ENCODE assay signal across 21 cellular contexts in genomic region chr18:7601936-7602335, GRCh38.
"Had no signal": no experiment of that assay in that cellular context is flagged by ENCODE, and none has a peak within 500 bp of the region (broad histone marks: within the 10 kb centered on the region; RNA-seq: fewer than 3 reads in every experiment).

No MANE protein-coding gene starts in this region.

- H3K4me2 ChIP-seq: hepatocyte had no signal

- H2AFZ ChIP-seq: hepatocyte had no signal

- H3K4me3 Mint-ChIP-seq: mesothelial cell of epicardium, natural killer cell, neural crest cell, type B pancreatic cell had no signal

- H3K36me3 ChIP-seq: right atrium auricular region, sigmoid colon, stomach, thoracic aorta had no signal

- H3K4me3 ChIP-seq: dorsolateral prefrontal cortex, hepatocyte, right atrium auricular region, sigmoid colon, skin epidermis, stomach, thoracic aorta had no signal

- H3K36me3 Mint-ChIP-seq: natural killer cell, type B pancreatic cell had no signal

- H3K9me3 Mint-ChIP-seq: mesothelial cell of epicardium, natural killer cell, neural crest cell, type B pancreatic cell had no signal

- DNase-seq: cortex of kidney; dorsolateral prefrontal cortex; effector CD8-positive, alpha-beta T cell; head of caudate nucleus; kidney; left colon; natural killer cell; posterior cingulate gyrus; sigmoid colon; stimulated activated CD4-positive, alpha-beta T cell treated with anti-CD3 and anti-CD28 coated beads, Interleukin-12 subunit alpha, Interleukin-12 subunit beta, amount 100 ng/mL, for 4 hours; stimulated activated naive CD4-positive, alpha-beta T cell; stomach; substantia nigra had no signal

- H3K9me3 ChIP-seq: right atrium auricular region, sigmoid colon, stomach, thoracic aorta had no signal

- H3K27ac ChIP-seq: dorsolateral prefrontal cortex, foreskin keratinocyte, hepatocyte, right atrium auricular region, sigmoid colon, skin epidermis, stomach, thoracic aorta had no signal

- H3K27ac Mint-ChIP-seq: mesothelial cell of epicardium, natural killer cell, type B pancreatic cell had no signal

- H3K27me3 ChIP-seq: dorsolateral prefrontal cortex, foreskin keratinocyte, hepatocyte, right atrium auricular region, sigmoid colon, stomach had no signal
